In genomic region chr2:187943772-187944369, GRCh38 we compare ENCODE assay signal across 30 cellular contexts.
"Had no signal": no experiment of that assay in that cellular context is flagged by ENCODE, and none has a peak within 500 bp of the region (broad histone marks: within the 10 kb centered on the region; RNA-seq: fewer than 3 reads in every experiment).

No MANE protein-coding gene starts in this region.

- H3K27me3 Mint-ChIP-seq: effector memory CD8-positive, alpha-beta T cell; naive B cell; natural killer cell treated with Interleukin-12 subunit alpha and Interleukin-12 subunit beta and Interleukin-15 and Interleukin-18, amount 100 ng/mL, for 72 hours; progenitor cell of endocrine pancreas; stimulated activated memory B cell treated with anti-CD40 and anti-IgM and Interleukin-4, amounts not matched to agents 10 μg/mL and 1 μg/mL and 100 μg/mL, for 72 hours; type B pancreatic cell had no signal

- H3K27ac Mint-ChIP-seq: effector memory CD8-positive, alpha-beta T cell; mesothelial cell of epicardium; naive B cell; natural killer cell treated with Interleukin-12 subunit alpha and Interleukin-12 subunit beta and Interleukin-15 and Interleukin-18, amount 100 ng/mL, for 72 hours; progenitor cell of endocrine pancreas; stimulated activated memory B cell treated with anti-CD40 and anti-IgM and Interleukin-4, amounts not matched to agents 10 μg/mL and 1 μg/mL and 100 μg/mL, for 72 hours; type B pancreatic cell had no signal

- H3K27ac ChIP-seq: esophagus squamous epithelium, heart right ventricle, left lung, neutrophil, parathyroid adenoma, right atrium auricular region, testis, tibial artery had no signal

- H3K4me3 ChIP-seq: esophagus squamous epithelium, heart right ventricle, left lung, mucosa of descending colon, right atrium auricular region, smooth muscle cell, testis, tibial artery had no signal

- H3K9me3 Mint-ChIP-seq: type B pancreatic cell had no signal

- H3K79me2 ChIP-seq: parathyroid adenoma had no signal

- H3K9ac ChIP-seq: parathyroid adenoma had no signal

- H3K4me2 ChIP-seq: smooth muscle cell had no signal

- H3K36me3 Mint-ChIP-seq: mesothelial cell of epicardium; naive B cell; natural killer cell treated with Interleukin-12 subunit alpha and Interleukin-12 subunit beta and Interleukin-15 and Interleukin-18, amount 100 ng/mL, for 72 hours; stimulated activated memory B cell treated with anti-CD40 and anti-IgM and Interleukin-4, amounts not matched to agents 10 μg/mL and 1 μg/mL and 100 μg/mL, for 72 hours; type B pancreatic cell had no signal

- H3K4me3 Mint-ChIP-seq: effector memory CD8-positive, alpha-beta T cell; mesothelial cell of epicardium; naive B cell; natural killer cell treated with Interleukin-12 subunit alpha and Interleukin-12 subunit beta and Interleukin-15 and Interleukin-18, amount 100 ng/mL, for 72 hours; neural crest cell; stimulated activated memory B cell treated with anti-CD40 and anti-IgM and Interleukin-4, amounts not matched to agents 10 μg/mL and 1 μg/mL and 100 μg/mL, for 72 hours; type B pancreatic cell had no signal

- ATAC-seq: effector memory CD8-positive, alpha-beta T cell; left cardiac atrium; left lung; natural killer cell treated with Interleukin-12 subunit alpha and Interleukin-12 subunit beta and Interleukin-15 and Interleukin-18, amount 100 ng/mL, for 72 hours; stimulated activated memory B cell treated with anti-CD40 and anti-IgM and Interleukin-4, amounts not matched to agents 10 μg/mL and 1 μg/mL and 100 μg/mL, for 72 hours; stimulated activated naive CD8-positive, alpha-beta T cell treated with anti-CD3 and anti-CD28 coated beads, Interleukin-15, Interleukin-2, amounts not matched to agents 100 U/mL and 50 U/mL, for 24 hours had no signal

- H2AFZ ChIP-seq: parathyroid adenoma had no signal

- DNase-seq: cortex of kidney; effector memory CD8-positive, alpha-beta T cell; erythroblast; esophagus squamous epithelium; foreskin melanocyte; glutamatergic neuron; heart right ventricle; hippocampal formation; left cardiac atrium; mesenchymal stem cell; mucosa of descending colon; naive B cell; stimulated activated CD4-positive, alpha-beta T cell treated with anti-CD3 and anti-CD28 coated beads, Interleukin-12 subunit alpha, Interleukin-12 subunit beta, amount 100 ng/mL, for 4 hours; stimulated activated CD4-positive, alpha-beta T cell treated with anti-CD3 and anti-CD28 coated beads, Interleukin-2, amount 100 ng/mL, for 24 hours; stimulated activated CD4-positive, alpha-beta T cell treated with anti-CD3 and anti-CD28 coated beads, Interleukin-4, amount 100 ng/mL, for 24 hours; stimulated activated naive CD8-positive, alpha-beta T cell treated with anti-CD3 and anti-CD28 coated beads, Interleukin-15, Interleukin-2, amounts not matched to agents 100 U/mL and 50 U/mL, for 24 hours; substantia nigra; testis; tibial artery had no signal

- H3K4me1 ChIP-seq: esophagus squamous epithelium, heart right ventricle, left lung, parathyroid adenoma, right atrium auricular region, testis had no signal

- H3K9me3 ChIP-seq: esophagus squamous epithelium, heart right ventricle, left lung, mucosa of descending colon, neutrophil, right atrium auricular region, testis, tibial artery had no signal

- H3K27me3 ChIP-seq: esophagus squamous epithelium, heart right ventricle, left lung, neutrophil, right atrium auricular region, testis, tibial artery had no signal

- H3K36me3 ChIP-seq: esophagus squamous epithelium, heart right ventricle, left lung, neutrophil, right atrium auricular region, tibial artery had no signal

- H3K4me1 Mint-ChIP-seq: mesothelial cell of epicardium; naive B cell; neural crest cell; stimulated activated memory B cell treated with anti-CD40 and anti-IgM and Interleukin-4, amounts not matched to agents 10 μg/mL and 1 μg/mL and 100 μg/mL, for 72 hours had no signal
